9 cellular contexts compared by ENCODE assay signal in the genomic region with DNA sequence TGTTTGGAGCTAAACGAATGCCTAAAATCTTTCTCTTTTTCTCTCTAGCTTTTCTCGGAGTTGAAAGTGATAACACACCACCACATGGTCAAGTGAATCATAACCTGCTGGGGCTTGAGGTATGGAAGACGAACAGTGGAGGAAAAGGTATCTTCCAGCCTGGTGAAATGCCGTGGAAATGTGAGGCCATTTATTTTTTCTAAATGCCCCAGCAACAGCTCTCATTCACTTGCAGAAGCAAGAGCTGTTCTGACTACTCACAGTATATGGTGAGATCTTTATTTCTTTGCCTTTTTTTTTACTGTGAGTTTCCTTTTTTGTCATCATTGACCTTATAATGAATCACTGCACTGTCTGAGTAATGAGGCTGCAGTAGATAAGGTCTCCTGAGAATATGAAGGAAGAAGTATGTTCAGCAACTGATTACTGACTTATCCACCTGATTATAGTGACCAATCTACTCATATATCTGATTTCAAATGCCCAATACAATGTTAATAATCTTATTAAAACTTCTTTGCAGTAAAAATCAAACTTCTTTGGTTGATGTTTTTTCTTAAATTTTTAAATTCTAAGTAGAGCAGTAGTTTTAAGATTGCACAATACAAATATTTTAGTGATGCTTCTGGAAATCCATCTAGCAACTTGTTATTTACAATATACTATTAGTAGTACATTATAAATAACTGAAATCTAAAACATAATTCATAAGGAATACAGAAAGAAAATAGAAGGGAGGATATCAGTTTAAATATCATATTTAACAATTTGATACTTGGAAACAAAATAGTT.
DNase-seq lines count a peak whose midpoint lies in the region; ATAC-seq lines count a peak whose summit lies in the region.
"Had no signal": no experiment of that assay in that cellular context is flagged by ENCODE, and none has a peak within 500 bp of the region (broad histone marks: within the 10 kb centered on the region; RNA-seq: fewer than 3 reads in every experiment).

No MANE protein-coding gene starts in this region.

- DNase-seq in EL, result peak; percentile 63
- peak; percentile 23 for DNase-seq in HT-29 (ENCODE audit: low spot score)
- peak; percentile 47 for DNase-seq in fibroblast of the conjunctiva (ENCODE audit: low read depth)
- no peak for DNase-seq in COLO668 (lab: John Stamatoyannopoulos, UW; ENCODE audit: unreplicated experiment)
- DNase-seq in medulla oblongata (ENCODE audit: extremely low spot score), result no peak
- no peak for DNase-seq in activated CD4-positive, alpha-beta T cell treated with anti-CD3 and anti-CD28 coated beads for 48 hours
- DNase-seq: right cardiac atrium had no signal

- peak; percentile 75 for ATAC-seq in GM21528 (IDR thresholded peaks at IDR 0.05; ENCODE audit: low FRiP score, unreplicated experiment)
- ATAC-seq in esophagus mucosa, result no peak

Comparison
In these comparisons a context has a peak if more than half of its experiments do, and no peak if none do; other contexts are left out.
1. DNase-seq: peak in EL (single experiment), HT-29 (single experiment) and fibroblast of the conjunctiva (single experiment); none in COLO668 (single experiment), medulla oblongata (single experiment) and activated CD4-positive, alpha-beta T cell treated with anti-CD3 and anti-CD28 coated beads for 48 hours (single experiment).